ENCODE assay signal across 2 cellular contexts in the genomic region with DNA sequence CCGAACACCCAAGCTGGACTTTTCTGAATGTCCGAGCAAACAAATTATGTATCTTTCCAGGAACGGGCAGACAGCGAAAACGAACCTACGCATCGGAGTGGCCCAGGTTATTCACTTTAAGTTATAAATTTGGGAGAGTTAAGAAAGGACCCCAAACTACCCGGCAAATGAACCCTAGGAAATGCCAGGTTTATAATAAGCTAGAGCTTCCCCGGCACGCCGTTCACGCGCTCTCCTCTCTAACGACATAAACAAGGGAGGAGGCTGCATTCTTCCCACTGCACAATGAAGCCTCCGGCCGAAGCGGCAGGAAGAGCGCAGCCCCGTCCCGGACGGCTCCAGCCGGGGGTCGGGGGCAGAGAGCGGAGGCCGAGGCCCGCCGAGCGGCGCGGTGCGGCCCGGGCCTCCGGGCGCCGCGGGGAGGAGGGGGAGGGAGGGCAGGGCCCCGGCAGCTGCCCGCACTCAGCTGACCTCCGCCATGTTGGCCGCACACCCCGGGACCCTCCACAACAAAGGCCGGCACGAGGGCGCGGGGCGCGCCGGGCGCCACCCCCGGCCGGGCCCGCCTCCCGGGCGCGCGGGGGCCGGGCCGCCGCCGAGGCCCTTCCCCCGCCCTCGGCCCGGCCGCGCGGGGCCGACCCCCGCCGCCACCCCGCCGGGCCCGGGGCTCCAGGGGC.
A peak's percentile ranks its signal among the peaks of the same experiment; 100 is the strongest.
TF ChIP-seq lines count a peak whose summit lies in the region.

No MANE protein-coding gene starts in this region.

TF ChIP-seq in Ishikawa, 13 proteins besides CTCF, POLR2A, EP300 and RAD21 (continued from another document):
- TF ChIP-seq TCF12 (IDR thresholded peaks at IDR 0.05; ENCODE audit: low read depth) (no peak), YY1 (IDR thresholded peaks at IDR 0.05; ENCODE audit: low read depth) (peak; percentile 68)
- TF ChIP-seq, protein P1, sequence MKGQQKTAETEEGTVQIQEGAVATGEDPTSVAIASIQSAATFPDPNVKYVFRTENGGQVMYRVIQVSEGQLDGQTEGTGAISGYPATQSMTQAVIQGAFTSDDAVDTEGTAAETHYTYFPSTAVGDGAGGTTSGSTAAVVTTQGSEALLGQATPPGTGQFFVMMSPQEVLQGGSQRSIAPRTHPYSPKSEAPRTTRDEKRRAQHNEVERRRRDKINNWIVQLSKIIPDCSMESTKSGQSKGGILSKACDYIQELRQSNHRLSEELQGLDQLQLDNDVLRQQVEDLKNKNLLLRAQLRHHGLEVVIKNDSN (IDR thresholded peaks at IDR 0.05): peak; percentile 37; the same call in 1 of the 2 replicates
TF ChIP-seq in Ishikawa: peak in this region for 4.

TF ChIP-seq in liver, 16 proteins besides CTCF, POLR2A, EP300 and RAD21 (continued from another document):
- TF ChIP-seq, protein P2, sequence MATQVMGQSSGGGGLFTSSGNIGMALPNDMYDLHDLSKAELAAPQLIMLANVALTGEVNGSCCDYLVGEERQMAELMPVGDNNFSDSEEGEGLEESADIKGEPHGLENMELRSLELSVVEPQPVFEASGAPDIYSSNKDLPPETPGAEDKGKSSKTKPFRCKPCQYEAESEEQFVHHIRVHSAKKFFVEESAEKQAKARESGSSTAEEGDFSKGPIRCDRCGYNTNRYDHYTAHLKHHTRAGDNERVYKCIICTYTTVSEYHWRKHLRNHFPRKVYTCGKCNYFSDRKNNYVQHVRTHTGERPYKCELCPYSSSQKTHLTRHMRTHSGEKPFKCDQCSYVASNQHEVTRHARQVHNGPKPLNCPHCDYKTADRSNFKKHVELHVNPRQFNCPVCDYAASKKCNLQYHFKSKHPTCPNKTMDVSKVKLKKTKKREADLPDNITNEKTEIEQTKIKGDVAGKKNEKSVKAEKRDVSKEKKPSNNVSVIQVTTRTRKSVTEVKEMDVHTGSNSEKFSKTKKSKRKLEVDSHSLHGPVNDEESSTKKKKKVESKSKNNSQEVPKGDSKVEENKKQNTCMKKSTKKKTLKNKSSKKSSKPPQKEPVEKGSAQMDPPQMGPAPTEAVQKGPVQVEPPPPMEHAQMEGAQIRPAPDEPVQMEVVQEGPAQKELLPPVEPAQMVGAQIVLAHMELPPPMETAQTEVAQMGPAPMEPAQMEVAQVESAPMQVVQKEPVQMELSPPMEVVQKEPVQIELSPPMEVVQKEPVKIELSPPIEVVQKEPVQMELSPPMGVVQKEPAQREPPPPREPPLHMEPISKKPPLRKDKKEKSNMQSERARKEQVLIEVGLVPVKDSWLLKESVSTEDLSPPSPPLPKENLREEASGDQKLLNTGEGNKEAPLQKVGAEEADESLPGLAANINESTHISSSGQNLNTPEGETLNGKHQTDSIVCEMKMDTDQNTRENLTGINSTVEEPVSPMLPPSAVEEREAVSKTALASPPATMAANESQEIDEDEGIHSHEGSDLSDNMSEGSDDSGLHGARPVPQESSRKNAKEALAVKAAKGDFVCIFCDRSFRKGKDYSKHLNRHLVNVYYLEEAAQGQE (IDR thresholded peaks at IDR 0.05): no peak
- no peak for TF ChIP-seq SP1 (IDR thresholded peaks at IDR 0.05)
- no peak for TF ChIP-seq GABPA (IDR thresholded peaks at IDR 0.05 in 1 of 2, conservative IDR thresholded peaks at IDR 0.05 in 1 of 2)
- TF ChIP-seq FOXA1 (IDR thresholded peaks at IDR 0.05): no peak
- TF ChIP-seq NR2F2 (IDR thresholded peaks at IDR 0.05): no peak
- TF ChIP-seq RXRA (IDR thresholded peaks at IDR 0.05): no peak
- TF ChIP-seq, protein P3, sequence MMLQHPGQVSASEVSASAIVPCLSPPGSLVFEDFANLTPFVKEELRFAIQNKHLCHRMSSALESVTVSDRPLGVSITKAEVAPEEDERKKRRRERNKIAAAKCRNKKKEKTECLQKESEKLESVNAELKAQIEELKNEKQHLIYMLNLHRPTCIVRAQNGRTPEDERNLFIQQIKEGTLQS (IDR thresholded peaks at IDR 0.05): no peak
- TF ChIP-seq HNF4G (IDR thresholded peaks at IDR 0.05): no peak
